20 cellular contexts compared by ENCODE assay signal in the genomic region with DNA sequence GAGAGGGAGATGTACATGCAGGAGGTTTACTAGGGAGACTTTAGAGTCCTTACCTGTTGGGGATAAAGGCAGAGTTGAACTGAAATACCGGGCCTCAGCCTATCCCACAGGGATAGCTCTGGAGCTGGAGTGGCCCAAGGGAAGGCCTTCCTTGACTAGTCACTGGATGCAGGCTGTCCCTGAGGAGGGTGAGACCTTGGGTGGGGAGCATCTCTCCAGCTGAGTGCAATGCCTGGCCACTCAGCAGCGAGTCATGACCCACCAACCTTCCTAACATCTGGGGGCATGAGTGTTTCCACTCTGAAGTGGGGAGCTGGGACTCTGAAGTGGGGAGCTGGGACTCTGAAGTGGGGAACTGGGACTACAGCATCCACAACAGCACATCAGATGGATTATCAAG. TPM values are rescaled to one million over a fixed set of nuclear protein-coding genes. Genes with fewer than 3 reads are reported as not detected.
A peak's percentile ranks its signal among the peaks of the same experiment; 100 is the strongest.
DNase-seq lines count a peak whose midpoint lies in the region; ATAC-seq and TF ChIP-seq lines count a peak whose summit lies in the region.
"Had no signal": no experiment of that assay in that cellular context is flagged by ENCODE, and none has a peak within 500 bp of the region (broad histone marks: within the 10 kb centered on the region; RNA-seq: fewer than 3 reads in every experiment).

No MANE protein-coding gene starts in this region.

- no peaks in the 10 kb centered on the region for H3K9me3 ChIP-seq in adrenal gland (replicated peaks in 1 of 3)
- H3K9me3 ChIP-seq in spleen = no peaks in the 10 kb centered on the region
- H3K9me3 ChIP-seq in tibial artery = no peaks in the 10 kb centered on the region
- H3K9me3 ChIP-seq: BE2C had no signal

- TF ChIP-seq CTCF in adrenal gland (IDR thresholded peaks at IDR 0.05) (no peak), coronary artery (IDR thresholded peaks at IDR 0.05) (no peak), spleen (IDR thresholded peaks at IDR 0.05 in 8 of 11, conservative IDR thresholded peaks at IDR 0.05 in 3 of 11) (no peak), tibial artery (IDR thresholded peaks at IDR 0.05) (no peak)

- intact Hi-C loops in adrenal gland (cut with DNase I) (no loop called here), spleen (cut with DNase I; ENCODE audit: low total_unique reads) (loop anchor here (5.0 kb wide), 1 partner anchor 195 kb away; no protein-coding TSS in a partner anchor), tibial artery (cut with DNase I; ENCODE audit: low total_unique reads) (loop anchor here (10.0 kb wide), 1 partner anchor 278 kb away; the partner anchor contains the start of gene RCAN2)
- intact Hi-C loops in activated T-helper 1 cell treated with anti-CD3 and anti-CD28 coated beads, Interleukin-12 subunit alpha, Interleukin-12 subunit beta, Interleukin-2, Interleukin-4 antibody, amounts not matched to agents 30 ng/mL and 10 ng/mL and 1 ng/mL, durations not matched to agents 14 hours and 24 hours and 36 hours (cut with micrococcal nuclease) = no loop called here

- H3K4me1 ChIP-seq in adrenal gland (replicated peaks in 1 of 2) (peaks cover 0 to 21% of the 10 kb centered on the region in 2 donors), spleen (peaks cover 0 to 44% (median 25%) of the 10 kb centered on the region in 6 donors), tibial artery (peaks cover 5 to 50% (median 21%) of the 10 kb centered on the region in 4 donors)
- H3K4me1 ChIP-seq: BE2C had no signal

- H3K27me3 ChIP-seq in adrenal gland (no peaks in the 10 kb centered on the region), spleen (replicated peaks in 1 of 7) (no peaks in the 10 kb centered on the region), tibial artery (no peaks in the 10 kb centered on the region)
- H3K27me3 ChIP-seq: BE2C had no signal

- H3K36me3 Mint-ChIP-seq in activated T-helper 1 cell treated with anti-CD3 and anti-CD28 coated beads, Interleukin-12 subunit alpha, Interleukin-12 subunit beta, Interleukin-2, Interleukin-4 antibody, amounts not matched to agents 30 ng/mL and 10 ng/mL and 1 ng/mL, durations not matched to agents 14 hours and 24 hours and 36 hours (ENCODE audit: low read depth) = no peaks in the 10 kb centered on the region
- H3K36me3 Mint-ChIP-seq: CD4-positive, alpha-beta memory T cell had no signal

- peaks cover 2% of the 10 kb centered on the region for H3K27me3 Mint-ChIP-seq in activated T-helper 1 cell treated with anti-CD3 and anti-CD28 coated beads, Interleukin-12 subunit alpha, Interleukin-12 subunit beta, Interleukin-2, Interleukin-4 antibody, amounts not matched to agents 30 ng/mL and 10 ng/mL and 1 ng/mL, durations not matched to agents 14 hours and 24 hours and 36 hours (ENCODE audit: insufficient read depth)

- no peaks in the 10 kb centered on the region for H3K9me3 Mint-ChIP-seq in activated T-helper 1 cell treated with anti-CD3 and anti-CD28 coated beads, Interleukin-12 subunit alpha, Interleukin-12 subunit beta, Interleukin-2, Interleukin-4 antibody, amounts not matched to agents 30 ng/mL and 10 ng/mL and 1 ng/mL, durations not matched to agents 14 hours and 24 hours and 36 hours

- H3K27ac ChIP-seq in adrenal gland (peak overlapping the region in 3 of 5 donors; percentile 47 to 83 (median 77)), coronary artery (peak overlapping the region; percentile 72 to 98), spleen (peak overlapping the region in 5 of 8 donors; percentile 41 to 73 (median 55)), tibial artery (peak overlapping the region; percentile 79 to 89)
- H3K27ac ChIP-seq: KMS-11, RWPE1 had no signal

- TF ChIP-seq POLR2A in adrenal gland (IDR thresholded peaks at IDR 0.05) (no peak), spleen (IDR thresholded peaks at IDR 0.05) (no peak)

- no peak overlapping the region for H3K27ac Mint-ChIP-seq in activated T-helper 1 cell treated with anti-CD3 and anti-CD28 coated beads, Interleukin-12 subunit alpha, Interleukin-12 subunit beta, Interleukin-2, Interleukin-4 antibody, amounts not matched to agents 30 ng/mL and 10 ng/mL and 1 ng/mL, durations not matched to agents 14 hours and 24 hours and 36 hours
- H3K27ac Mint-ChIP-seq: CD4-positive, alpha-beta memory T cell had no signal

- H3K4me3 Mint-ChIP-seq in activated T-helper 1 cell treated with anti-CD3 and anti-CD28 coated beads, Interleukin-12 subunit alpha, Interleukin-12 subunit beta, Interleukin-2, Interleukin-4 antibody, amounts not matched to agents 30 ng/mL and 10 ng/mL and 1 ng/mL, durations not matched to agents 14 hours and 24 hours and 36 hours = no peak overlapping the region
- H3K4me3 Mint-ChIP-seq: CD4-positive, alpha-beta memory T cell had no signal

- H3K4me1 Mint-ChIP-seq in activated T-helper 1 cell treated with anti-CD3 and anti-CD28 coated beads, Interleukin-12 subunit alpha, Interleukin-12 subunit beta, Interleukin-2, Interleukin-4 antibody, amounts not matched to agents 30 ng/mL and 10 ng/mL and 1 ng/mL, durations not matched to agents 14 hours and 24 hours and 36 hours (ENCODE audit: low read depth) = peaks cover 11% of the 10 kb centered on the region
- H3K4me1 Mint-ChIP-seq: CD4-positive, alpha-beta memory T cell had no signal

- H3K36me3 ChIP-seq in adrenal gland (replicated peaks in 1 of 2) = no peaks in the 10 kb centered on the region
- no peaks in the 10 kb centered on the region for H3K36me3 ChIP-seq in spleen
- no peaks in the 10 kb centered on the region for H3K36me3 ChIP-seq in tibial artery
- H3K36me3 ChIP-seq: BE2C had no signal

- ATAC-seq in HG02852 (IDR thresholded peaks at IDR 0.05; ENCODE audit: unreplicated experiment) = no peak
- ATAC-seq: HepG2 had no signal

- H3K4me3 ChIP-seq in adrenal gland (no peak overlapping the region), coronary artery (no peak overlapping the region), spleen (no peak overlapping the region), tibial artery (no peak overlapping the region)
- H3K4me3 ChIP-seq: GM12878 had no signal

- peak in 1 of 7 donors; percentile 22 for DNase-seq in adrenal gland
- no peak for DNase-seq in coronary artery (ENCODE audit: low spot score)
- DNase-seq in spleen = no peak
- DNase-seq in tibial artery = no peak
- DNase-seq in activated T-helper 1 cell treated with anti-CD3 and anti-CD28 coated beads, Interleukin-12 subunit alpha, Interleukin-12 subunit beta, Interleukin-2, Interleukin-4 antibody, amounts not matched to agents 30 ng/mL and 10 ng/mL and 1 ng/mL, durations not matched to agents 14 hours and 24 hours and 36 hours (ENCODE audit: low spot score) = no peak
- DNase-seq in SKM-1 treated with dmso at 0.1 percent for 144 hours (lab: John Stamatoyannopoulos, UW; ENCODE audit: unreplicated experiment) = no peak
- DNase-seq: BE2C; CD4-positive, alpha-beta memory T cell; DMS79; MM.1S; NCI-H1105 treated with DMSO at 0.1 percent for 48 hours; NCI-H187 treated with DMSO at 0.1 percent for 48 hours; NCI-H510A treated with DMSO at 0.1 percent for 48 hours had no signal

- 81 to 100% (median 89%) methylated on average over 1 to 2 of the region's 2 CpGs for WGBS in adrenal gland, 4 donors
- WGBS in spleen, 5 donors = 88 to 97% (median 92%) methylated on average over 2 of the region's 2 CpGs

RNA-seq across cellular contexts. Expression of gene ENPP5, which starts 46.1 kb away (rescaled TPM):
- total RNA-seq in adrenal gland = 10 to 100 TPM in 5 of 8 donors, 1 to 10 TPM in 3; 4.4 to 25.7 (median 11.6) TPM
- 1 to 10 TPM; 2.2 to 9.7 (median 2.8) TPM for polyA plus RNA-seq in adrenal gland
- total RNA-seq in spleen = 10 to 100 TPM in 2 of 7 donors, 1 to 10 TPM in 5; 4.2 to 13.6 (median 7.3) TPM
- 1 to 10 TPM; 1.7 to 5.0 (median 2.1) TPM for polyA plus RNA-seq in spleen
- total RNA-seq in activated T-helper 1 cell treated with anti-CD3 and anti-CD28 coated beads, Interleukin-12 subunit alpha, Interleukin-12 subunit beta, Interleukin-2, Interleukin-4 antibody, amounts not matched to agents 30 ng/mL and 10 ng/mL and 1 ng/mL, durations not matched to agents 14 hours and 24 hours and 36 hours = not detected in 2 replicates
- total RNA-seq: G401, GM12878, HepG2 had no signal
- polyA plus RNA-seq: AG04450, HepG2 had no signal

Comparison
In these comparisons a context has a peak if more than half of its experiments do, and no peak if none do; other contexts are left out.
1. intact Hi-C loops: an anchor here in spleen (5.0 kb wide) and tibial artery (10.0 kb wide); none called in adrenal gland and activated T-helper 1 cell treated with anti-CD3 and anti-CD28 coated beads, Interleukin-12 subunit alpha, Interleukin-12 subunit beta, Interleukin-2, Interleukin-4 antibody, amounts not matched to agents 30 ng/mL and 10 ng/mL and 1 ng/mL, durations not matched to agents 14 hours and 24 hours and 36 hours.